In genomic region chr2:231780123-231780908, GRCh38 we compare ENCODE assay signal across 8 cellular contexts. TPM values are rescaled to one million over a fixed set of nuclear protein-coding genes. Genes with fewer than 3 reads are reported as not detected.
A peak's percentile ranks its signal among the peaks of the same experiment; 100 is the strongest.
DNase-seq lines count a peak whose midpoint lies in the region; ATAC-seq lines count a peak whose summit lies in the region.

No MANE protein-coding gene starts in this region.

- no peak overlapping the region for H3K27ac ChIP-seq in HUES6 (ENCODE audit: low read depth, low read length)
- no peak overlapping the region for H3K27ac ChIP-seq in iPS DF 6.9 (ENCODE audit: low read length)
- H3K27ac ChIP-seq in skeletal muscle tissue (ENCODE audit: low read depth, low read length): peak overlapping the region; percentile 82

- no peaks in the 10 kb centered on the region for H3K36me3 ChIP-seq in HUES6 (ENCODE audit: control insufficient read depth, insufficient read depth, low read length)
- no peaks in the 10 kb centered on the region for H3K36me3 ChIP-seq in iPS DF 6.9 (ENCODE audit: control insufficient read depth, insufficient read depth, low read length)
- H3K36me3 ChIP-seq in skeletal muscle tissue (ENCODE audit: control insufficient read depth in 3 of 3, insufficient read depth in 3 of 3, low read length in 3 of 3): no peaks in the 10 kb centered on the region

- 0 out of 2 replicates have a peak, but pooled peaks cover 5% of the 10 kb centered on the region for H3K4me1 ChIP-seq in HUES6 (ENCODE audit: control insufficient read depth, insufficient read depth, low read length)
- H3K4me1 ChIP-seq in iPS DF 6.9 (ENCODE audit: control insufficient read depth, insufficient read depth, low read length): no peaks in the 10 kb centered on the region
- peaks cover 18 to 34% (median 23%) of the 10 kb centered on the region in 3 donors for H3K4me1 ChIP-seq in skeletal muscle tissue (ENCODE audit: control insufficient read depth in 3 of 3, insufficient read depth in 3 of 3, low read length in 3 of 3)

- H3K9ac ChIP-seq in HUES6 (ENCODE audit: low read length) (no peak overlapping the region), skeletal muscle tissue (ENCODE audit: low read depth in 1 of 3, low read length in 3 of 3) (peak overlapping the region; percentile 43 to 95 (median 84))

- H3K4me1 Mint-ChIP-seq in activated T-helper 17 cell treated with anti-CD3 and anti-CD28 coated beads, Interleukin-2, amount 50 U/mL, for 72 hours: peaks cover 33% of the 10 kb centered on the region

- H3K9me3 ChIP-seq in HUES6 (ENCODE audit: control insufficient read depth, insufficient read depth, low read depth, low read length) (no peaks in the 10 kb centered on the region), iPS DF 6.9 (ENCODE audit: control insufficient read depth, insufficient read depth, low read length) (no peaks in the 10 kb centered on the region), skeletal muscle tissue (ENCODE audit: control insufficient read depth in 3 of 3, low read length in 3 of 3) (no peaks in the 10 kb centered on the region)

- no peaks in the 10 kb centered on the region for H3K36me3 Mint-ChIP-seq in activated T-helper 17 cell treated with anti-CD3 and anti-CD28 coated beads, Interleukin-2, amount 50 U/mL, for 72 hours (ENCODE audit: low read depth)

- H3K4me3 ChIP-seq in HUES6 (ENCODE audit: low read depth, low read length): peak overlapping the region; percentile 76
- H3K4me3 ChIP-seq in iPS DF 6.9 (ENCODE audit: low read length): peak overlapping the region; percentile 84
- H3K4me3 ChIP-seq in skeletal muscle tissue (ENCODE audit: low read length in 3 of 3): peak overlapping the region; percentile 89 to 98 (median 94)

- WGBS in iPS DF 6.9 (ENCODE audit: insufficient coverage, insufficient read length): no CpG with 5 or more reads among the region's 51 CpGs

- no peak overlapping the region for H3K27ac Mint-ChIP-seq in activated T-helper 17 cell treated with anti-CD3 and anti-CD28 coated beads, Interleukin-2, amount 50 U/mL, for 72 hours

- H3K27me3 Mint-ChIP-seq in activated T-helper 17 cell treated with anti-CD3 and anti-CD28 coated beads, Interleukin-2, amount 50 U/mL, for 72 hours: no peaks in the 10 kb centered on the region

- DNase-seq in NCI-H345 (lab: John Stamatoyannopoulos, UW) (peak; percentile 8), NCI-H345 treated with DMSO at 0.1 percent for 48 hours (lab: John Stamatoyannopoulos, UW; ENCODE audit: unreplicated experiment) (no peak), iPS DF 6.9 (ENCODE audit: low read depth, low spot score) (no peak)

- H3K27me3 ChIP-seq in HUES6 (ENCODE audit: control insufficient read depth, insufficient read depth, low read length): peaks cover 3% of the 10 kb centered on the region; the same call in 1 of the 2 replicates
- H3K27me3 ChIP-seq in iPS DF 6.9 (ENCODE audit: control insufficient read depth, insufficient read depth, low read length): no peaks in the 10 kb centered on the region
- no peaks in the 10 kb centered on the region for H3K27me3 ChIP-seq in skeletal muscle tissue (ENCODE audit: control insufficient read depth in 3 of 3, insufficient read depth in 3 of 3, low read length in 3 of 3)

- peak overlapping the region; percentile 94 for H3K4me3 Mint-ChIP-seq in activated T-helper 17 cell treated with anti-CD3 and anti-CD28 coated beads, Interleukin-2, amount 50 U/mL, for 72 hours

- no peak for ATAC-seq in activated T-helper 17 cell treated with anti-CD3 and anti-CD28 coated beads, Interleukin-2, amount 50 U/mL, for 72 hours (replicated peaks)
- no peak for ATAC-seq in GM19324 (IDR thresholded peaks at IDR 0.05; ENCODE audit: low FRiP score, unreplicated experiment)
- no peak for ATAC-seq in HG03045 (IDR thresholded peaks at IDR 0.05; ENCODE audit: unreplicated experiment)

- no peaks in the 10 kb centered on the region for H3K9me3 Mint-ChIP-seq in activated T-helper 17 cell treated with anti-CD3 and anti-CD28 coated beads, Interleukin-2, amount 50 U/mL, for 72 hours

RNA-seq across cellular contexts. Expression of gene PDE6D, which starts 0.8 kb away (rescaled TPM):
- 10 to 100 TPM; 20.4 to 28.9 TPM for total RNA-seq in activated T-helper 17 cell treated with anti-CD3 and anti-CD28 coated beads, Interleukin-2, amount 50 U/mL, for 72 hours
- 14.1 TPM for total RNA-seq in skeletal muscle tissue

RNA-seq across cellular contexts. Expression of gene COPS7B, which starts 5.9 kb away (rescaled TPM):
- 10 to 100 TPM; 41.5 to 47.8 TPM for total RNA-seq in activated T-helper 17 cell treated with anti-CD3 and anti-CD28 coated beads, Interleukin-2, amount 50 U/mL, for 72 hours
- total RNA-seq in skeletal muscle tissue: 10.4 TPM
